ENCODE assay signal across 20 cellular contexts in genomic region chr5:34621280-34622045, GRCh38. TPM values are rescaled to one million over a fixed set of nuclear protein-coding genes. Genes with fewer than 3 reads are reported as not detected.
A peak's percentile ranks its signal among the peaks of the same experiment; 100 is the strongest.
DNase-seq lines count a peak whose midpoint lies in the region; ATAC-seq, FAIRE-seq and TF ChIP-seq lines count a peak whose summit lies in the region.
"Had no signal": no experiment of that assay in that cellular context is flagged by ENCODE, and none has a peak within 500 bp of the region (broad histone marks: within the 10 kb centered on the region; RNA-seq: fewer than 3 reads in every experiment).

No MANE protein-coding gene starts in this region.

- H3K36me3 ChIP-seq in hepatocyte (replicated peaks; ENCODE audit: insufficient read depth, low read depth) (no peaks in the 10 kb centered on the region), stomach (no peaks in the 10 kb centered on the region)
- H3K36me3 ChIP-seq: neutrophil, SJSA1 had no signal

- in situ Hi-C loops in astrocyte of the cerebellum (cut with HindIII; ENCODE audit: low sequenced_read_pairs): no loop called here

- H3K27me3 Mint-ChIP-seq in activated CD8-positive, alpha-beta T cell treated with anti-CD3 and anti-CD28 coated beads for 36 hours: peaks cover 14% of the 10 kb centered on the region
- H3K27me3 Mint-ChIP-seq in activated CD8-positive, alpha-beta T cell treated with anti-CD3 and anti-CD28 coated beads, Interleukin-2, amount 10 ng/mL, durations not matched to agents 7 days and 5 days (ENCODE audit: low read depth): no peaks in the 10 kb centered on the region

- no peak for FAIRE-seq in RCC 7860 (lab: Jason Lieb, UNC)
- FAIRE-seq: small intestine had no signal

- H3K4me1 Mint-ChIP-seq in activated CD8-positive, alpha-beta T cell treated with anti-CD3 and anti-CD28 coated beads for 36 hours (ENCODE audit: low read depth): peaks cover 15% of the 10 kb centered on the region
- no peaks in the 10 kb centered on the region for H3K4me1 Mint-ChIP-seq in activated CD8-positive, alpha-beta T cell treated with anti-CD3 and anti-CD28 coated beads, Interleukin-2, amount 10 ng/mL, durations not matched to agents 7 days and 5 days (ENCODE audit: low read depth)

- no peak overlapping the region for H2AFZ ChIP-seq in hepatocyte

- no peak for TF ChIP-seq EP300 in stomach (IDR thresholded peaks at IDR 0.05)

- intact Hi-C loops in activated CD8-positive, alpha-beta T cell treated with anti-CD3 and anti-CD28 coated beads for 36 hours (cut with micrococcal nuclease): no loop called here
- intact Hi-C loops in stomach (cut with DNase I; ENCODE audit: low total_unique reads): no loop called here

- TF ChIP-seq POLR2A in stomach (IDR thresholded peaks at IDR 0.05): no peak

- no peaks in the 10 kb centered on the region for H3K79me2 ChIP-seq in hepatocyte

- DNase-seq in activated CD8-positive, alpha-beta T cell treated with anti-CD3 and anti-CD28 coated beads for 36 hours: no peak
- no peak for DNase-seq in activated CD8-positive, alpha-beta T cell treated with anti-CD3 and anti-CD28 coated beads, Interleukin-2, amount 10 ng/mL, durations not matched to agents 7 days and 5 days
- DNase-seq in astrocyte of the cerebellum (ENCODE audit: low read depth) (peak; percentile 23), hepatocyte (ENCODE audit: low spot score) (no peak), stomach (no peak), RCC 7860 (ENCODE audit: low spot score) (no peak), cerebellar cortex (ENCODE audit: low spot score) (no peak)
- DNase-seq: activated CD4-positive, alpha-beta T cell treated with anti-CD3 and anti-CD28 coated beads for 48 hours; activated T-cell treated with anti-CD3 and anti-CD28 coated beads, Interleukin-2, amount 50 U/mL, for 72 hours; aorta; CD4-positive, alpha-beta T cell; effector CD4-positive, alpha-beta T cell; foreskin keratinocyte; H9; NCI-H1105; small intestine; T1000 had no signal

- no peaks in the 10 kb centered on the region for H3K9me2 ChIP-seq in hepatocyte (replicated peaks; ENCODE audit: insufficient read depth)

- no peak for TF ChIP-seq CTCF in activated CD8-positive, alpha-beta T cell treated with anti-CD3 and anti-CD28 coated beads for 36 hours (IDR thresholded peaks at IDR 0.05)
- TF ChIP-seq CTCF in astrocyte of the cerebellum (IDR thresholded peaks at IDR 0.05; ENCODE audit: low read depth, low read length, missing control alignments): no peak
- TF ChIP-seq CTCF in hepatocyte (IDR thresholded peaks at IDR 0.05; ENCODE audit: poor library complexity): no peak
- no peak for TF ChIP-seq CTCF in stomach (IDR thresholded peaks at IDR 0.05)

- H3K4me1 ChIP-seq in hepatocyte (ENCODE audit: insufficient read depth): peaks cover 3% of the 10 kb centered on the region
- no peaks in the 10 kb centered on the region for H3K4me1 ChIP-seq in stomach

- H3K27ac ChIP-seq in hepatocyte: peak overlapping the region; percentile 18
- H3K27ac ChIP-seq in stomach: peak overlapping the region in 3 of 5 donors; percentile 12 to 55 (median 47)
- H3K27ac ChIP-seq: foreskin keratinocyte, neutrophil, SJSA1 had no signal

- H3K27ac Mint-ChIP-seq in activated CD8-positive, alpha-beta T cell treated with anti-CD3 and anti-CD28 coated beads for 36 hours: peak overlapping the region; percentile 20
- no peak overlapping the region for H3K27ac Mint-ChIP-seq in activated CD8-positive, alpha-beta T cell treated with anti-CD3 and anti-CD28 coated beads, Interleukin-2, amount 10 ng/mL, durations not matched to agents 7 days and 5 days
- H3K27ac Mint-ChIP-seq: CD4-positive, alpha-beta T cell had no signal

- H3K4me2 ChIP-seq in hepatocyte: peak overlapping the region; percentile 5

- no peaks in the 10 kb centered on the region for H3K36me3 Mint-ChIP-seq in activated CD8-positive, alpha-beta T cell treated with anti-CD3 and anti-CD28 coated beads for 36 hours (ENCODE audit: low read depth)
- H3K36me3 Mint-ChIP-seq in activated CD8-positive, alpha-beta T cell treated with anti-CD3 and anti-CD28 coated beads, Interleukin-2, amount 10 ng/mL, durations not matched to agents 7 days and 5 days (ENCODE audit: low read depth): no peaks in the 10 kb centered on the region

- no peak for ATAC-seq in activated CD8-positive, alpha-beta T cell treated with anti-CD3 and anti-CD28 coated beads for 36 hours
- ATAC-seq in activated CD8-positive, alpha-beta T cell treated with anti-CD3 and anti-CD28 coated beads, Interleukin-2, amount 10 ng/mL, durations not matched to agents 7 days and 5 days: no peak
- ATAC-seq in HG03175 (IDR thresholded peaks at IDR 0.05; ENCODE audit: unreplicated experiment): no peak
- ATAC-seq: activated T-cell treated with anti-CD3 and anti-CD28 coated beads, Interleukin-2, amount 50 U/mL, for 72 hours; foreskin keratinocyte had no signal

- WGBS in hepatocyte (ENCODE audit: low lambda C conversion rate, missing lambda C conversion rate): 75% methylated on average over 5 of the region's 5 CpGs
- WGBS in stomach, 5 donors: 59 to 74% (median 62%) methylated on average over 5 of the region's 5 CpGs

- no peaks in the 10 kb centered on the region for H4K20me1 ChIP-seq in hepatocyte (ENCODE audit: insufficient read depth, poor library complexity, severe bottlenecking)

- CTCF ChIA-PET in activated CD8-positive, alpha-beta T cell treated with anti-CD3 and anti-CD28 coated beads for 36 hours (lab: Charles Lee): no interaction called here
- CTCF ChIA-PET in activated CD8-positive, alpha-beta T cell treated with anti-CD3 and anti-CD28 coated beads, Interleukin-2, amount 10 ng/mL, durations not matched to agents 7 days and 5 days (lab: Charles Lee): no interaction called here

- POLR2A ChIA-PET in activated CD8-positive, alpha-beta T cell treated with anti-CD3 and anti-CD28 coated beads for 36 hours (lab: Charles Lee): no interaction called here
- POLR2A ChIA-PET in activated CD8-positive, alpha-beta T cell treated with anti-CD3 and anti-CD28 coated beads, Interleukin-2, amount 10 ng/mL, durations not matched to agents 7 days and 5 days (lab: Charles Lee): no interaction called here

- H3K9me3 Mint-ChIP-seq in activated CD8-positive, alpha-beta T cell treated with anti-CD3 and anti-CD28 coated beads for 36 hours: no peaks in the 10 kb centered on the region
- no peaks in the 10 kb centered on the region for H3K9me3 Mint-ChIP-seq in activated CD8-positive, alpha-beta T cell treated with anti-CD3 and anti-CD28 coated beads, Interleukin-2, amount 10 ng/mL, durations not matched to agents 7 days and 5 days (ENCODE audit: insufficient read depth)
- H3K9me3 Mint-ChIP-seq: activated T-cell treated with anti-CD3 and anti-CD28 coated beads, Interleukin-2, amount 50 U/mL, for 72 hours; CD4-positive, alpha-beta T cell; H9 had no signal

- no peak overlapping the region for H3K4me3 ChIP-seq in astrocyte of the cerebellum (ENCODE audit: low read depth, low read length)
- H3K4me3 ChIP-seq in hepatocyte: no peak overlapping the region
- no peak overlapping the region for H3K4me3 ChIP-seq in stomach
- H3K4me3 ChIP-seq: SJSA1 had no signal

- H3K4me3 Mint-ChIP-seq in activated CD8-positive, alpha-beta T cell treated with anti-CD3 and anti-CD28 coated beads for 36 hours: no peak overlapping the region
- H3K4me3 Mint-ChIP-seq in activated CD8-positive, alpha-beta T cell treated with anti-CD3 and anti-CD28 coated beads, Interleukin-2, amount 10 ng/mL, durations not matched to agents 7 days and 5 days: no peak overlapping the region
- H3K4me3 Mint-ChIP-seq: activated T-cell treated with anti-CD3 and anti-CD28 coated beads, Interleukin-2, amount 50 U/mL, for 72 hours; CD4-positive, alpha-beta T cell; H9 had no signal

- H3K9me3 ChIP-seq in hepatocyte (ENCODE audit: low read depth) (no peaks in the 10 kb centered on the region), stomach (no peaks in the 10 kb centered on the region)
- H3K9me3 ChIP-seq: neutrophil, SJSA1 had no signal

- H3K27me3 ChIP-seq in hepatocyte (no peaks in the 10 kb centered on the region), stomach (no peaks in the 10 kb centered on the region)
- H3K27me3 ChIP-seq: foreskin keratinocyte, neutrophil, SJSA1 had no signal

RNA-seq across cellular contexts. Expression of gene RAI14, which starts 34.7 kb away (rescaled TPM):
- total RNA-seq in activated CD8-positive, alpha-beta T cell treated with anti-CD3 and anti-CD28 coated beads for 36 hours: 1 to 10 TPM; 1.1 to 2.3 TPM
- not detected for total RNA-seq in activated CD8-positive, alpha-beta T cell treated with anti-CD3 and anti-CD28 coated beads, Interleukin-2, amount 10 ng/mL, durations not matched to agents 7 days and 5 days
- total RNA-seq in hepatocyte (44.8 and 49.6 TPM in 2 replicates), stomach (10 to 100 TPM; 20.5 to 62.4 (median 41.4) TPM)
- polyA plus RNA-seq in hepatocyte (31.3 and 42.2 TPM in 2 replicates), stomach (10 to 100 TPM in 2 of 3 donors, 1 to 10 TPM in 1; 5.1 to 20.7 (median 18.8) TPM)

Comparison
In these comparisons a context has a peak if more than half of its experiments do, and no peak if none do; other contexts are left out.
1. RNA of gene RAI14, which starts 34.7 kb away (total RNA-seq): 44.8 to 49.6 TPM in hepatocyte and 20.5 to 62.4 TPM in stomach; 1.1 to 2.3 TPM in activated CD8-positive, alpha-beta T cell treated with anti-CD3 and anti-CD28 coated beads for 36 hours and not detected in activated CD8-positive, alpha-beta T cell treated with anti-CD3 and anti-CD28 coated beads, Interleukin-2, amount 10 ng/mL, durations not matched to agents 7 days and 5 days; every median in the first group is over 4 times any median in the second.